Comparison of ENCODE assay signal across 18 cellular contexts in genomic region chr5:81391-82021, GRCh38. TPM values are rescaled to one million over a fixed set of nuclear protein-coding genes. Genes with fewer than 3 reads are reported as not detected.
DNase-seq lines count a peak whose midpoint lies in the region; ATAC-seq and TF ChIP-seq lines count a peak whose summit lies in the region.
"Had no signal": no experiment of that assay in that cellular context is flagged by ENCODE, and none has a peak within 500 bp of the region (broad histone marks: within the 10 kb centered on the region; RNA-seq: fewer than 3 reads in every experiment).

No MANE protein-coding gene starts in this region.

- ATAC-seq in GM23338 (peak; percentile 26), HG02970 (IDR thresholded peaks at IDR 0.05; ENCODE audit: low FRiP score, unreplicated experiment) (no peak), HG02870 (IDR thresholded peaks at IDR 0.05; ENCODE audit: unreplicated experiment) (no peak), gastrocnemius medialis (no peak)

- H3K9me3 ChIP-seq in ectodermal cell (ENCODE audit: control insufficient read depth, low read length) (no peaks in the 10 kb centered on the region), gastrocnemius medialis (no peaks in the 10 kb centered on the region)
- H3K9me3 ChIP-seq: breast epithelium, left ventricle myocardium inferior had no signal

- WGBS in ectodermal cell, 2 experiments, result 78 to 82% methylated on average over 19 of the region's 19 CpGs

- H3K36me3 ChIP-seq in GM23338 (ENCODE audit: insufficient read depth), result no peaks in the 10 kb centered on the region
- H3K36me3 ChIP-seq in ectodermal cell (ENCODE audit: control insufficient read depth, insufficient read depth, low read length), result no peaks in the 10 kb centered on the region
- no peaks in the 10 kb centered on the region for H3K36me3 ChIP-seq in gastrocnemius medialis
- H3K36me3 ChIP-seq: breast epithelium, left ventricle myocardium inferior had no signal

- peaks cover 8% of the 10 kb centered on the region for H3F3A ChIP-seq in GM23338 (replicated peaks; ENCODE audit: low read depth)

- DNase-seq in GM23338 (ENCODE audit: low spot score), result no peak
- peak; percentile 12 for DNase-seq in NCI-H2107 (lab: John Stamatoyannopoulos, UW)
- DNase-seq in osteocyte (ENCODE audit: extremely low spot score, unreplicated experiment), result peak; percentile 80
- DNase-seq in activated CD4-positive, alpha-beta T cell treated with anti-CD3 and anti-CD28 coated beads, Interleukin-2, amount 50 U/mL, for 4 hours, result no peak
- no peak for DNase-seq in gastrocnemius medialis
- DNase-seq: activated CD4-positive, alpha-beta T cell treated with anti-CD3 and anti-CD28 coated beads, Interleukin-2, amount 50 U/mL, for 1 hour; activated naive CD8-positive, alpha-beta T cell treated with anti-CD3 and anti-CD28 coated beads, Interleukin-2, amount 10 ng/mL, durations not matched to agents 7 days and 5 days; activated T-cell treated with anti-CD3 and anti-CD28 coated beads, Interleukin-2, amount 50 U/mL, for 1 hour; GOT3; hippocampal formation; left ventricle myocardium inferior; MV-4-11; substantia nigra had no signal

- no peaks in the 10 kb centered on the region for H4K20me1 ChIP-seq in GM23338 (replicated peaks; ENCODE audit: insufficient read depth)

- H3K27me3 ChIP-seq in GM23338 (ENCODE audit: insufficient read depth) (no peaks in the 10 kb centered on the region), ectodermal cell (ENCODE audit: control insufficient read depth, insufficient read depth, low read length, poor library complexity, severe bottlenecking) (no peaks in the 10 kb centered on the region), gastrocnemius medialis (peaks cover 3 to 12% (median 6%) of the 10 kb centered on the region in 3 donors)
- H3K27me3 ChIP-seq: breast epithelium had no signal

- peak overlapping the region; percentile 60; the same call in 1 of the 2 replicates for H3K27ac ChIP-seq in GM23338 (ENCODE audit: low read depth)
- H3K27ac ChIP-seq in ectodermal cell (ENCODE audit: insufficient read depth, low read depth, low read length, poor library complexity, severe bottlenecking), result peak overlapping the region; percentile 87
- no peak overlapping the region for H3K27ac ChIP-seq in gastrocnemius medialis
- H3K27ac ChIP-seq: breast epithelium, left ventricle myocardium inferior, SK-N-MC had no signal

- in situ Hi-C loops in gastrocnemius medialis (cut with MboI; ENCODE audit: low sequenced_read_pairs in 4 of 4), result no loop called here

- no peak overlapping the region for H2AFZ ChIP-seq in GM23338

- H3K27ac Mint-ChIP-seq in GM23338 (peak overlapping the region; percentile 30), osteocyte (ENCODE audit: unreplicated experiment) (no peak overlapping the region)
- H3K27ac Mint-ChIP-seq: activated naive CD8-positive, alpha-beta T cell treated with anti-CD3 and anti-CD28 coated beads, Interleukin-2, amount 10 ng/mL, durations not matched to agents 7 days and 5 days had no signal

- no peaks in the 10 kb centered on the region for H3K9me2 ChIP-seq in GM23338 (ENCODE audit: insufficient read depth)

- H3K36me3 Mint-ChIP-seq in GM23338 (ENCODE audit: low read depth) (no peaks in the 10 kb centered on the region; the same call in 2 of the 3 replicates), osteocyte (ENCODE audit: unreplicated experiment) (peaks cover 2% of the 10 kb centered on the region)
- H3K36me3 Mint-ChIP-seq: activated naive CD8-positive, alpha-beta T cell treated with anti-CD3 and anti-CD28 coated beads, Interleukin-2, amount 10 ng/mL, durations not matched to agents 7 days and 5 days had no signal

- H3K4me1 ChIP-seq in GM23338 (ENCODE audit: insufficient read depth) (peaks cover 18% of the 10 kb centered on the region), ectodermal cell (ENCODE audit: control insufficient read depth, insufficient read depth, low read length) (peaks cover 53% of the 10 kb centered on the region), gastrocnemius medialis (no peaks in the 10 kb centered on the region)
- H3K4me1 ChIP-seq: breast epithelium, left ventricle myocardium inferior had no signal

- H3K79me2 ChIP-seq in GM23338 (replicated peaks; ENCODE audit: insufficient read depth), result no peaks in the 10 kb centered on the region

- H3K4me2 ChIP-seq in GM23338, result peak overlapping the region; percentile 48

- H3K9me3 Mint-ChIP-seq in GM23338, result no peaks in the 10 kb centered on the region
- H3K9me3 Mint-ChIP-seq in osteocyte (ENCODE audit: unreplicated experiment), result no peaks in the 10 kb centered on the region
- H3K9me3 Mint-ChIP-seq: activated naive CD8-positive, alpha-beta T cell treated with anti-CD3 and anti-CD28 coated beads, Interleukin-2, amount 10 ng/mL, durations not matched to agents 7 days and 5 days had no signal

- H3K4me1 Mint-ChIP-seq in GM23338 (peaks cover 44% of the 10 kb centered on the region), osteocyte (ENCODE audit: unreplicated experiment) (peaks cover 44% of the 10 kb centered on the region)
- H3K4me1 Mint-ChIP-seq: activated naive CD8-positive, alpha-beta T cell treated with anti-CD3 and anti-CD28 coated beads, Interleukin-2, amount 10 ng/mL, durations not matched to agents 7 days and 5 days had no signal

- H3K4me3 Mint-ChIP-seq in GM23338 (peak overlapping the region; percentile 58; the same call in 2 of the 3 replicates), osteocyte (ENCODE audit: unreplicated experiment) (no peak overlapping the region)
- H3K4me3 Mint-ChIP-seq: activated naive CD8-positive, alpha-beta T cell treated with anti-CD3 and anti-CD28 coated beads, Interleukin-2, amount 10 ng/mL, durations not matched to agents 7 days and 5 days had no signal

- peaks cover 18% of the 10 kb centered on the region for H3K27me3 Mint-ChIP-seq in GM23338 (ENCODE audit: insufficient read depth, low read depth, poor library complexity)
- H3K27me3 Mint-ChIP-seq in osteocyte (ENCODE audit: unreplicated experiment), result peaks cover 26% of the 10 kb centered on the region
- H3K27me3 Mint-ChIP-seq: activated naive CD8-positive, alpha-beta T cell treated with anti-CD3 and anti-CD28 coated beads, Interleukin-2, amount 10 ng/mL, durations not matched to agents 7 days and 5 days had no signal

- intact Hi-C loops in gastrocnemius medialis (cut with DNase I; ENCODE audit: low total_unique reads), result no loop called here

- TF ChIP-seq POLR2A in gastrocnemius medialis (IDR thresholded peaks at IDR 0.05), result no peak

- H3K4me3 ChIP-seq in GM23338 (no peak overlapping the region), ectodermal cell (ENCODE audit: insufficient read depth, low read depth, low read length) (no peak overlapping the region), gastrocnemius medialis (no peak overlapping the region)
- H3K4me3 ChIP-seq: breast epithelium, left ventricle myocardium inferior, SK-N-MC had no signal

- TF ChIP-seq CTCF in GM23338 (conservative IDR thresholded peaks at IDR 0.05; ENCODE audit: low read depth in 2 of 2) (no peak), osteocyte (IDR thresholded peaks at IDR 0.05) (no peak), gastrocnemius medialis (IDR thresholded peaks at IDR 0.05 in 4 of 5, conservative IDR thresholded peaks at IDR 0.05 in 1 of 5) (no peak)

TF ChIP-seq in GM23338, 12 proteins besides CTCF, POLR2A, EP300 and RAD21:
- TF ChIP-seq ETS1 (IDR thresholded peaks at IDR 0.05) (no peak), ZNF114 (CRISPR knock-in tag; IDR thresholded peaks at IDR 0.05) (no peak)
TF ChIP-seq in GM23338: peak in this region for 0.

RNA-seq across cellular contexts. Expression of gene PLEKHG4B, which starts 10.5 kb away (rescaled TPM):
- 43.7 and 54.8 TPM in 2 replicates for total RNA-seq in GM23338 (2014; rRNA removed; shearing (Covaris generic))
- 33.5 and 34.2 TPM in 2 replicates for polyA plus RNA-seq in GM23338 (2016; fragmentation: Nextera tagmentation; extraction: Ambion mirVana)
- polyA plus RNA-seq in ectodermal cell (2013, experiment 1 of 4), result 74.7 TPM
- 85.1 TPM for polyA plus RNA-seq in ectodermal cell (2013, experiment 2 of 4)
- 51.2 TPM for polyA plus RNA-seq in ectodermal cell (2013, experiment 3 of 4)
- 55.6 TPM for polyA plus RNA-seq in ectodermal cell (2013, experiment 4 of 4)
- total RNA-seq in osteocyte (3.8 and 4.5 TPM in 2 replicates), gastrocnemius medialis (not detected)
- total RNA-seq: left ventricle myocardium inferior had no signal

Comparison
In these comparisons a context has a peak if more than half of its experiments do, and no peak if none do; other contexts are left out.
1. DNase-seq: peak in NCI-H2107 (single experiment) and osteocyte (single experiment); none in GM23338 (single experiment), activated CD4-positive, alpha-beta T cell treated with anti-CD3 and anti-CD28 coated beads, Interleukin-2, amount 50 U/mL, for 4 hours (0 of 2) and gastrocnemius medialis (0 of 2).
2. H3K27ac ChIP-seq: peak in GM23338 (single experiment) and ectodermal cell (single experiment); none in gastrocnemius medialis (0 of 4).